ENCODE assay signal across 18 cellular contexts in the genomic region with DNA sequence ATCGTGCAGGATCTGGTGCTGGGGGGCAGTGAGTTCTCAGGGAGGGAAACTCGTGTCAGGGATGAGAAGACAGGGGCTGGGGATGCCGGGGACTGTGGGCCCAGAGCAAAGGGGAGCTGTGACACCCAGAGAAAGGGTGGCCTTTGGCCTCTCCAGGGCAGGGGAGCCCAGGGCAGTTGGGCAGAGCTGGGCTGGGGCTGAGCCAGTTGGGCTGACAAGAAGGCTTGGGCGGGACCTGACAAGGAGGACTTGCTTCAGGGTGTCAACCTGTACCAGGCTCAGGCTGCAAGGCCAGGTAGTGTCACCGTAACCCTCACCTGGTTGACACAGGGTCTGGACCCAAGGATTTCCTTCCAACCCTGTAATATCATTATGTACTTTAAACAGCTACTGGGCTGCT. TPM values are rescaled to one million over a fixed set of nuclear protein-coding genes. Genes with fewer than 3 reads are reported as not detected.
A peak's percentile ranks its signal among the peaks of the same experiment; 100 is the strongest.
DNase-seq lines count a peak whose midpoint lies in the region; ATAC-seq and TF ChIP-seq lines count a peak whose summit lies in the region.
"Had no signal": no experiment of that assay in that cellular context is flagged by ENCODE, and none has a peak within 500 bp of the region (broad histone marks: within the 10 kb centered on the region; RNA-seq: fewer than 3 reads in every experiment).

No MANE protein-coding gene starts in this region.

- CTCF ChIA-PET in AG04450 (lab: Charles Lee), result interaction anchor here (1.2 kb wide), 1 partner anchor 46 kb away, joined by 7 read pairs; no protein-coding TSS in a partner anchor

- intact Hi-C loops in left ventricle myocardium inferior (cut with micrococcal nuclease) (no loop called here), prostate gland (cut with DNase I) (no loop called here)

- H3K27ac Mint-ChIP-seq in type B pancreatic cell, result no peak overlapping the region
- H3K27ac Mint-ChIP-seq: activated naive CD8-positive, alpha-beta T cell treated with anti-CD3 and anti-CD28 coated beads for 36 hours had no signal

- H3K9me3 ChIP-seq in AG04450 (ENCODE audit: control insufficient read depth, insufficient read depth, low read length) (no peaks in the 10 kb centered on the region), adipocyte (ENCODE audit: control insufficient read depth, low read length) (no peaks in the 10 kb centered on the region), left ventricle myocardium inferior (replicated peaks) (no peaks in the 10 kb centered on the region), prostate gland (no peaks in the 10 kb centered on the region)
- H3K9me3 ChIP-seq: spleen had no signal

- no peak overlapping the region for H3K4me3 Mint-ChIP-seq in type B pancreatic cell
- H3K4me3 Mint-ChIP-seq: activated naive CD8-positive, alpha-beta T cell treated with anti-CD3 and anti-CD28 coated beads for 36 hours; immature natural killer cell; naive B cell had no signal

- no peaks in the 10 kb centered on the region for H3K36me3 Mint-ChIP-seq in type B pancreatic cell
- H3K36me3 Mint-ChIP-seq: activated naive CD8-positive, alpha-beta T cell treated with anti-CD3 and anti-CD28 coated beads for 36 hours; naive B cell had no signal

- H3K9ac ChIP-seq in adipocyte (ENCODE audit: low read length), result peak overlapping the region; percentile 80

- TF ChIP-seq POLR2A in prostate gland (IDR thresholded peaks at IDR 0.05), result no peak

- H3K4me1 ChIP-seq in adipocyte (ENCODE audit: control insufficient read depth, insufficient read depth, low read length), result peaks cover 59% of the 10 kb centered on the region
- peaks cover 18% of the 10 kb centered on the region for H3K4me1 ChIP-seq in left ventricle myocardium inferior
- H3K4me1 ChIP-seq in prostate gland (replicated peaks), result peaks cover 13% of the 10 kb centered on the region

- H3K27me3 ChIP-seq in AG04450 (ENCODE audit: control insufficient read depth, insufficient read depth, low read length) (no peaks in the 10 kb centered on the region), adipocyte (replicated peaks; ENCODE audit: control insufficient read depth, insufficient read depth, low read length) (no peaks in the 10 kb centered on the region), left ventricle myocardium inferior (ENCODE audit: low read depth) (no peaks in the 10 kb centered on the region), prostate gland (replicated peaks; ENCODE audit: insufficient read depth) (no peaks in the 10 kb centered on the region)

- H3K36me3 ChIP-seq in adipocyte (ENCODE audit: control insufficient read depth, insufficient read depth, low read length, severe bottlenecking), result peaks cover 5% of the 10 kb centered on the region
- H3K36me3 ChIP-seq in left ventricle myocardium inferior, result peaks cover 2% of the 10 kb centered on the region
- H3K36me3 ChIP-seq in prostate gland, result no peaks in the 10 kb centered on the region

- H3K4me3 ChIP-seq in AG04450 (ENCODE audit: low read depth, low read length) (no peak overlapping the region), adipocyte (ENCODE audit: low read length) (peak overlapping the region; percentile 35), left ventricle myocardium inferior (peak overlapping the region; percentile 10), prostate gland (no peak overlapping the region), coronary artery (no peak overlapping the region)
- H3K4me3 ChIP-seq: spleen had no signal

- H3K27me3 Mint-ChIP-seq in type B pancreatic cell, result no peaks in the 10 kb centered on the region
- H3K27me3 Mint-ChIP-seq: activated naive CD8-positive, alpha-beta T cell treated with anti-CD3 and anti-CD28 coated beads for 36 hours had no signal

- peaks cover 19% of the 10 kb centered on the region for H3K4me1 Mint-ChIP-seq in type B pancreatic cell (ENCODE audit: unreplicated experiment)
- H3K4me1 Mint-ChIP-seq: activated naive CD8-positive, alpha-beta T cell treated with anti-CD3 and anti-CD28 coated beads for 36 hours; immature natural killer cell had no signal

- POLR2A ChIA-PET in AG04450 (lab: Yijun Ruan, JAX), result interaction anchor here (0.9 kb wide), 1 partner anchor 14 kb away, joined by 3 read pairs; the partner anchor contains the start of gene ANPEP

- TF ChIP-seq CTCF in AG04450 (IDR thresholded peaks at IDR 0.05; ENCODE audit: low read depth, low read length), result no peak
- TF ChIP-seq CTCF in left ventricle myocardium inferior (IDR thresholded peaks at IDR 0.05; ENCODE audit: borderline replicate concordance), result no peak
- no peak for TF ChIP-seq CTCF in prostate gland (IDR thresholded peaks at IDR 0.05)
- no peak for TF ChIP-seq CTCF in type B pancreatic cell (conservative IDR thresholded peaks at IDR 0.05)
- TF ChIP-seq CTCF in coronary artery (IDR thresholded peaks at IDR 0.05), result no peak

- WGBS in prostate gland, result 70% methylated on average over 5 of the region's 5 CpGs

- no peak for ATAC-seq in HG02642 (IDR thresholded peaks at IDR 0.05; ENCODE audit: poor library complexity, unreplicated experiment)
- no peak for ATAC-seq in GM19324 (IDR thresholded peaks at IDR 0.05; ENCODE audit: low FRiP score, unreplicated experiment)

- DNase-seq in AG04450 (ENCODE audit: low read depth, low spot score) (no peak), adipocyte (ENCODE audit: low read depth) (no peak), left ventricle myocardium inferior (no peak), prostate gland (ENCODE audit: low spot score) (no peak), type B pancreatic cell (ENCODE audit: extremely low spot score, unreplicated experiment) (no peak), coronary artery (ENCODE audit: low spot score) (no peak)
- DNase-seq: activated naive CD8-positive, alpha-beta T cell treated with anti-CD3 and anti-CD28 coated beads for 36 hours; DMS153; immature natural killer cell; naive B cell; NCI-H1417 treated with DMSO at 0.1 percent for 48 hours; NCI-H748 treated with DMSO at 0.1 percent for 48 hours; SHP77; spleen; WERI-Rb-1 had no signal

- peak overlapping the region; percentile 65 for H3K27ac ChIP-seq in AG04450 (ENCODE audit: low read depth, low read length)
- peak overlapping the region; percentile 61 for H3K27ac ChIP-seq in left ventricle myocardium inferior (replicated peaks)
- H3K27ac ChIP-seq in prostate gland, result peak overlapping the region; percentile 80 to 83
- peak overlapping the region in 1 of 2 donors; percentile 76 for H3K27ac ChIP-seq in coronary artery
- H3K27ac ChIP-seq: WERI-Rb-1 had no signal

- H3K9me3 Mint-ChIP-seq in type B pancreatic cell, result no peaks in the 10 kb centered on the region
- H3K9me3 Mint-ChIP-seq: activated naive CD8-positive, alpha-beta T cell treated with anti-CD3 and anti-CD28 coated beads for 36 hours; immature natural killer cell; naive B cell had no signal

RNA-seq across cellular contexts. Expression of gene ANPEP, which starts 13.2 kb away (rescaled TPM):
- polyA plus RNA-seq in AG04450 (2011; rRNA removed), result 49.7 and 72.9 TPM in 2 replicates
- 55.2 and 79.5 TPM in 2 replicates for polyA minus RNA-seq in AG04450 (2011; rRNA and poly(A)+ RNA removed)
- 8.9 TPM for total RNA-seq in left ventricle myocardium inferior
- total RNA-seq in prostate gland, result 100 to 1,000 TPM in 1 of 2 donors, 10 to 100 TPM in 1; 41.9 to 152 TPM
- total RNA-seq in type B pancreatic cell (ENCODE audit: low replicate concordance), result 56.3 and 206 TPM in 2 replicates

RNA-seq across cellular contexts. Expression of gene MESP2, which starts 51.7 kb away (rescaled TPM):
- polyA plus RNA-seq in AG04450 (2011; rRNA removed), result 0.20 and 0.22 TPM in 2 replicates
- not detected in 2 replicates for polyA minus RNA-seq in AG04450 (2011; rRNA and poly(A)+ RNA removed)
- total RNA-seq in left ventricle myocardium inferior (0.27 TPM), prostate gland (1 to 10 TPM in 1 of 2 donors, not detected in 1; 1.4 TPM), type B pancreatic cell (ENCODE audit: low replicate concordance) (not detected in 2 replicates)
- total RNA-seq: activated naive CD8-positive, alpha-beta T cell treated with anti-CD3 and anti-CD28 coated beads for 36 hours; spleen; urinary bladder had no signal
- polyA plus RNA-seq: immature natural killer cell had no signal

Comparison
In these comparisons a context has a peak if more than half of its experiments do, and no peak if none do; other contexts are left out.
1. H3K4me3 ChIP-seq: peak in adipocyte (single experiment) and left ventricle myocardium inferior (single experiment); none in AG04450 (single experiment), prostate gland (0 of 2) and coronary artery (single experiment).